Comparison of ENCODE assay signal across 1 cellular context in the genomic region with DNA sequence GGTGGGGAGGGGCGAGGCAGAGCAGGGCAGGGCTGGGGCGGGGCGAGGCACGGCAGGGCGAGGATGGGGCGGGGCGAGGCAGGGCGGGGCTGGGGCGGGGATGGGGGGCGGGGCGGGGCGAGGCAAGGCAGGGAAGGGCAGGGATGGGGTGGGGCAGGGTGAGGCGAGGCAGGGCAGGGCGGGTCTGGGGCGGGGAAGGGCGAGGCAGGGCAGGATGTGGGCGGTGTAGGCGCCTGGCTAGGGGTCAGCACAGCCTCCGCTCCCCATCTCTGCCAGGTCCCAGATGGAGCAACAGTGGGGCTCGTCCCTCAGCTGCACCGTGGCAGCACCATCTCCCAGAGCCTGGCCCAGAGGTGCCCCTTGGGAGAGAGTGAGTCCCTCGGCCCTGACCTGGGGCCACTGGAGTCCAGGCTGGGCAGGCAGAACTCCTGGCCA.
TF ChIP-seq lines count a peak whose summit lies in the region.

No MANE protein-coding gene starts in this region.

TF ChIP-seq in K562, 482 proteins besides CTCF, POLR2A, EP300 and RAD21 (continued from another document):
- TF ChIP-seq ARID2 (IDR thresholded peaks at IDR 0.05) (no peak), HMGN3 (IDR thresholded peaks at IDR 0.05; ENCODE audit: borderline replicate concordance, extremely low read depth, insufficient read length, low read depth, low read length) (peak; percentile 21), ZNF232 (CRISPR knock-in tag; IDR thresholded peaks at IDR 0.05) (no peak), ILF3 (IDR thresholded peaks at IDR 0.05; ENCODE audit: borderline replicate concordance) (no peak), SNIP1 (IDR thresholded peaks at IDR 0.05; ENCODE audit: low read depth) (no peak), POLR2G (IDR thresholded peaks at IDR 0.05; ENCODE audit: low read depth, low read length) (peak; percentile 43; the same call in 1 of the 2 replicates), ESRRB (CRISPR knock-in tag; IDR thresholded peaks at IDR 0.05; ENCODE audit: borderline replicate concordance) (no peak), RBBP5 (IDR thresholded peaks at IDR 0.05; ENCODE audit: borderline replicate concordance, insufficient read depth, low read length, poor library complexity, severe bottlenecking) (no peak), HDAC6 (IDR thresholded peaks at IDR 0.05; ENCODE audit: low read depth, low read length) (no peak), EGR1 (conservative IDR thresholded peaks at IDR 0.05) (peak; percentile 36; the same call in 1 of the 2 replicates), ZFPM2 (CRISPR knock-in tag; IDR thresholded peaks at IDR 0.05) (no peak), ARID1B (IDR thresholded peaks at IDR 0.05) (no peak), HOXB6 (CRISPR knock-in tag; IDR thresholded peaks at IDR 0.05; ENCODE audit: borderline replicate concordance) (no peak), ZFX (CRISPR knock-in tag; IDR thresholded peaks at IDR 0.05) (no peak), PPARD (CRISPR knock-in tag; IDR thresholded peaks at IDR 0.05) (no peak), ZNF436 (CRISPR knock-in tag; IDR thresholded peaks at IDR 0.05) (no peak), EP400 (IDR thresholded peaks at IDR 0.05) (no peak), NCOA1 (IDR thresholded peaks at IDR 0.05; ENCODE audit: low read depth) (no peak), ETV6 (IDR thresholded peaks at IDR 0.05; ENCODE audit: borderline replicate concordance in 1 of 2, low read depth in 2 of 2, low read length in 1 of 2) (no peak), ETV6 (CRISPR knock-in tag; IDR thresholded peaks at IDR 0.05; ENCODE audit: borderline replicate concordance) (no peak), SIX5 (IDR thresholded peaks at IDR 0.05; ENCODE audit: borderline replicate concordance in 1 of 2, insufficient read depth in 1 of 2, low read depth in 1 of 2, low read length in 2 of 2) (no peak), CCNT2 (IDR thresholded peaks at IDR 0.05; ENCODE audit: borderline replicate concordance, extremely low read depth, insufficient read length, low read depth, low read length) (peak; percentile 79)
- TF ChIP-seq, protein P1, sequence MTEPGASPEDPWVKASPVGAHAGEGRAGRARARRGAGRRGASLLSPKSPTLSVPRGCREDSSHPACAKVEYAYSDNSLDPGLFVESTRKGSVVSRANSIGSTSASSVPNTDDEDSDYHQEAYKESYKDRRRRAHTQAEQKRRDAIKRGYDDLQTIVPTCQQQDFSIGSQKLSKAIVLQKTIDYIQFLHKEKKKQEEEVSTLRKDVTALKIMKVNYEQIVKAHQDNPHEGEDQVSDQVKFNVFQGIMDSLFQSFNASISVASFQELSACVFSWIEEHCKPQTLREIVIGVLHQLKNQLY (CRISPR knock-in tag; conservative IDR thresholded peaks at IDR 0.05): no peak
- TF ChIP-seq, protein P2, sequence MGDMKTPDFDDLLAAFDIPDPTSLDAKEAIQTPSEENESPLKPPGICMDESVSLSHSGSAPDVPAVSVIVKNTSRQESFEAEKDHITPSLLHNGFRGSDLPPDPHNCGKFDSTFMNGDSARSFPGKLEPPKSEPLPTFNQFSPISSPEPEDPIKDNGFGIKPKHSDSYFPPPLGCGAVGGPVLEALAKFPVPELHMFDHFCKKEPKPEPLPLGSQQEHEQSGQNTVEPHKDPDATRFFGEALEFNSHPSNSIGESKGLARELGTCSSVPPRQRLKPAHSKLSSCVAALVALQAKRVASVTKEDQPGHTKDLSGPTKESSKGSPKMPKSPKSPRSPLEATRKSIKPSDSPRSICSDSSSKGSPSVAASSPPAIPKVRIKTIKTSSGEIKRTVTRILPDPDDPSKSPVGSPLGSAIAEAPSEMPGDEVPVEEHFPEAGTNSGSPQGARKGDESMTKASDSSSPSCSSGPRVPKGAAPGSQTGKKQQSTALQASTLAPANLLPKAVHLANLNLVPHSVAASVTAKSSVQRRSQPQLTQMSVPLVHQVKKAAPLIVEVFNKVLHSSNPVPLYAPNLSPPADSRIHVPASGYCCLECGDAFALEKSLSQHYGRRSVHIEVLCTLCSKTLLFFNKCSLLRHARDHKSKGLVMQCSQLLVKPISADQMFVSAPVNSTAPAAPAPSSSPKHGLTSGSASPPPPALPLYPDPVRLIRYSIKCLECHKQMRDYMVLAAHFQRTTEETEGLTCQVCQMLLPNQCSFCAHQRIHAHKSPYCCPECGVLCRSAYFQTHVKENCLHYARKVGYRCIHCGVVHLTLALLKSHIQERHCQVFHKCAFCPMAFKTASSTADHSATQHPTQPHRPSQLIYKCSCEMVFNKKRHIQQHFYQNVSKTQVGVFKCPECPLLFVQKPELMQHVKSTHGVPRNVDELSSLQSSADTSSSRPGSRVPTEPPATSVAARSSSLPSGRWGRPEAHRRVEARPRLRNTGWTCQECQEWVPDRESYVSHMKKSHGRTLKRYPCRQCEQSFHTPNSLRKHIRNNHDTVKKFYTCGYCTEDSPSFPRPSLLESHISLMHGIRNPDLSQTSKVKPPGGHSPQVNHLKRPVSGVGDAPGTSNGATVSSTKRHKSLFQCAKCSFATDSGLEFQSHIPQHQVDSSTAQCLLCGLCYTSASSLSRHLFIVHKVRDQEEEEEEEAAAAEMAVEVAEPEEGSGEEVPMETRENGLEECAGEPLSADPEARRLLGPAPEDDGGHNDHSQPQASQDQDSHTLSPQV (IDR thresholded peaks at IDR 0.05): no peak
- TF ChIP-seq, protein P3, sequence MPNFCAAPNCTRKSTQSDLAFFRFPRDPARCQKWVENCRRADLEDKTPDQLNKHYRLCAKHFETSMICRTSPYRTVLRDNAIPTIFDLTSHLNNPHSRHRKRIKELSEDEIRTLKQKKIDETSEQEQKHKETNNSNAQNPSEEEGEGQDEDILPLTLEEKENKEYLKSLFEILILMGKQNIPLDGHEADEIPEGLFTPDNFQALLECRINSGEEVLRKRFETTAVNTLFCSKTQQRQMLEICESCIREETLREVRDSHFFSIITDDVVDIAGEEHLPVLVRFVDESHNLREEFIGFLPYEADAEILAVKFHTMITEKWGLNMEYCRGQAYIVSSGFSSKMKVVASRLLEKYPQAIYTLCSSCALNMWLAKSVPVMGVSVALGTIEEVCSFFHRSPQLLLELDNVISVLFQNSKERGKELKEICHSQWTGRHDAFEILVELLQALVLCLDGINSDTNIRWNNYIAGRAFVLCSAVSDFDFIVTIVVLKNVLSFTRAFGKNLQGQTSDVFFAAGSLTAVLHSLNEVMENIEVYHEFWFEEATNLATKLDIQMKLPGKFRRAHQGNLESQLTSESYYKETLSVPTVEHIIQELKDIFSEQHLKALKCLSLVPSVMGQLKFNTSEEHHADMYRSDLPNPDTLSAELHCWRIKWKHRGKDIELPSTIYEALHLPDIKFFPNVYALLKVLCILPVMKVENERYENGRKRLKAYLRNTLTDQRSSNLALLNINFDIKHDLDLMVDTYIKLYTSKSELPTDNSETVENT (CRISPR knock-in tag; IDR thresholded peaks at IDR 0.05): no peak
- TF ChIP-seq, protein P4, sequence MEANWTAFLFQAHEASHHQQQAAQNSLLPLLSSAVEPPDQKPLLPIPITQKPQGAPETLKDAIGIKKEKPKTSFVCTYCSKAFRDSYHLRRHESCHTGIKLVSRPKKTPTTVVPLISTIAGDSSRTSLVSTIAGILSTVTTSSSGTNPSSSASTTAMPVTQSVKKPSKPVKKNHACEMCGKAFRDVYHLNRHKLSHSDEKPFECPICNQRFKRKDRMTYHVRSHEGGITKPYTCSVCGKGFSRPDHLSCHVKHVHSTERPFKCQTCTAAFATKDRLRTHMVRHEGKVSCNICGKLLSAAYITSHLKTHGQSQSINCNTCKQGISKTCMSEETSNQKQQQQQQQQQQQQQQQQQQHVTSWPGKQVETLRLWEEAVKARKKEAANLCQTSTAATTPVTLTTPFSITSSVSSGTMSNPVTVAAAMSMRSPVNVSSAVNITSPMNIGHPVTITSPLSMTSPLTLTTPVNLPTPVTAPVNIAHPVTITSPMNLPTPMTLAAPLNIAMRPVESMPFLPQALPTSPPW (CRISPR knock-in tag; IDR thresholded peaks at IDR 0.05): peak; percentile 81
